ENCODE assay signal across 8 cellular contexts in genomic region chr14:50859296-50859624, GRCh38. TPM values are rescaled to one million over a fixed set of nuclear protein-coding genes. Genes with fewer than 3 reads are reported as not detected.
A peak's percentile ranks its signal among the peaks of the same experiment; 100 is the strongest.
DNase-seq lines count a peak whose midpoint lies in the region; ATAC-seq, FAIRE-seq and TF ChIP-seq lines count a peak whose summit lies in the region.

No MANE protein-coding gene starts in this region.

- no peaks in the 10 kb centered on the region for H3K9me3 ChIP-seq in Caco-2
- H3K9me3 ChIP-seq in pancreas = no peaks in the 10 kb centered on the region
- H3K9me3 ChIP-seq in body of pancreas = no peaks in the 10 kb centered on the region

- peak; percentile 9 for ATAC-seq in HG03439 (IDR thresholded peaks at IDR 0.05; ENCODE audit: unreplicated experiment)
- ATAC-seq in central memory CD8-positive, alpha-beta T cell (replicated peaks; ENCODE audit: extremely low read depth, poor library complexity, severe bottlenecking) = no peak
- peak in 2 of 4 donors; percentile 5 to 19 for ATAC-seq in pancreas
- ATAC-seq in body of pancreas = no peak

- CTCF ChIA-PET in Caco-2 (lab: Charles Lee) = no interaction called here

- no peak for FAIRE-seq in pancreas (lab: Jason Lieb, UNC)

- POLR2A ChIA-PET in Caco-2 (lab: Charles Lee) = no interaction called here

- no peak overlapping the region for H3K27ac Mint-ChIP-seq in Caco-2 (ENCODE audit: unreplicated experiment)
- peak overlapping the region; percentile 75 for H3K27ac Mint-ChIP-seq in central memory CD8-positive, alpha-beta T cell (ENCODE audit: low read depth)

- no peaks in the 10 kb centered on the region for H3K4me1 Mint-ChIP-seq in Caco-2 (ENCODE audit: low read depth, unreplicated experiment)
- no peaks in the 10 kb centered on the region for H3K4me1 Mint-ChIP-seq in central memory CD8-positive, alpha-beta T cell

- no peak for TF ChIP-seq POLR2A in body of pancreas (IDR thresholded peaks at IDR 0.05)

- H3K4me1 ChIP-seq in Caco-2 = no peaks in the 10 kb centered on the region
- H3K4me1 ChIP-seq in pancreas = no peaks in the 10 kb centered on the region
- H3K4me1 ChIP-seq in body of pancreas = peaks cover 10% of the 10 kb centered on the region

- no peak overlapping the region for H3K27ac ChIP-seq in pancreas
- no peak overlapping the region for H3K27ac ChIP-seq in body of pancreas

- H3K4me3 Mint-ChIP-seq in Caco-2 (ENCODE audit: unreplicated experiment) = peak overlapping the region; percentile 31
- H3K4me3 Mint-ChIP-seq in central memory CD8-positive, alpha-beta T cell = peak overlapping the region; percentile 88

- WGBS in pancreas, 2 donors = 24 to 40% methylated on average over 1 of the region's 1 CpG
- WGBS in body of pancreas, 2 donors = 0 to 50% methylated on average over 1 of the region's 1 CpG

- intact Hi-C loops in Caco-2 (cut with micrococcal nuclease; ENCODE audit: unreplicated experiment) (no loop called here), pancreas (cut with DNase I) (no loop called here), body of pancreas (cut with DNase I) (no loop called here)

- H3K27me3 ChIP-seq in Caco-2 (replicated peaks; ENCODE audit: control insufficient read depth, insufficient read depth, low read length) = no peaks in the 10 kb centered on the region; the same call in 1 of the 2 replicates
- H3K27me3 ChIP-seq in pancreas = no peaks in the 10 kb centered on the region
- no peaks in the 10 kb centered on the region for H3K27me3 ChIP-seq in body of pancreas

- no peaks in the 10 kb centered on the region for H3K36me3 Mint-ChIP-seq in Caco-2 (ENCODE audit: insufficient read depth, unreplicated experiment)
- H3K36me3 Mint-ChIP-seq in central memory CD8-positive, alpha-beta T cell (ENCODE audit: insufficient read depth) = peaks cover 2% of the 10 kb centered on the region

- no peaks in the 10 kb centered on the region for H3K9me3 Mint-ChIP-seq in Caco-2 (ENCODE audit: unreplicated experiment)
- no peaks in the 10 kb centered on the region for H3K9me3 Mint-ChIP-seq in central memory CD8-positive, alpha-beta T cell

- H3K36me3 ChIP-seq in Caco-2 (ENCODE audit: control insufficient read depth, insufficient read depth, low read length) = no peaks in the 10 kb centered on the region
- no peaks in the 10 kb centered on the region for H3K36me3 ChIP-seq in pancreas
- no peaks in the 10 kb centered on the region for H3K36me3 ChIP-seq in body of pancreas (replicated peaks in 1 of 2; ENCODE audit: insufficient read depth in 1 of 2, low read depth in 2 of 2)

- TF ChIP-seq CTCF in Caco-2 (IDR thresholded peaks at IDR 0.05; ENCODE audit: insufficient read depth in 1 of 2, low read depth in 1 of 2, low read length in 1 of 2, severe bottlenecking in 1 of 2, unreplicated experiment in 1 of 2) (no peak), pancreas (IDR thresholded peaks at IDR 0.05) (no peak), GM10266 (IDR thresholded peaks at IDR 0.05; ENCODE audit: control insufficient read depth, insufficient read depth, low read depth, missing control alignments) (no peak), body of pancreas (IDR thresholded peaks at IDR 0.05) (no peak)

- BruUV-seq in Caco-2 (replicated peaks; lab: Mats Ljungman, UMichigan) = no TSS peak

- H3K4me3 ChIP-seq in Caco-2 (ENCODE audit: low read depth, low read length) (no peak overlapping the region), pancreas (peak overlapping the region in 3 of 4 donors; percentile 21 to 50 (median 37)), body of pancreas (no peak overlapping the region)

- no peaks in the 10 kb centered on the region for H3K27me3 Mint-ChIP-seq in Caco-2 (ENCODE audit: insufficient read depth, unreplicated experiment)
- no peaks in the 10 kb centered on the region for H3K27me3 Mint-ChIP-seq in central memory CD8-positive, alpha-beta T cell

- no peak for DNase-seq in Caco-2
- no peak for DNase-seq in central memory CD8-positive, alpha-beta T cell (ENCODE audit: low spot score in 2 of 2)
- no peak for DNase-seq in pancreas
- DNase-seq in SKM-1 (lab: John Stamatoyannopoulos, UW; ENCODE audit: unreplicated experiment) = no peak
- DNase-seq in SW480 (ENCODE audit: low spot score) = no peak
- no peak for DNase-seq in GM10266 (ENCODE audit: extremely low spot score)
- DNase-seq in body of pancreas = no peak

RNA-seq across cellular contexts. Expression of gene ABHD12B, which starts 12.6 kb away (rescaled TPM):
- total RNA-seq in Caco-2 (2022) = not detected in 2 replicates
- under 1 TPM in 1 of 6 donors, not detected in 5; 0.16 TPM for total RNA-seq in pancreas
- polyA plus RNA-seq in pancreas = not detected
- not detected for total RNA-seq in body of pancreas

RNA-seq across cellular contexts. Expression of gene NIN, which starts 28.3 kb away (rescaled TPM):
- 11.2 and 16.9 TPM in 2 replicates for total RNA-seq in Caco-2 (2022)
- total RNA-seq in pancreas = 10 to 100 TPM in 2 of 6 donors, 1 to 10 TPM in 4; 7.1 to 17.9 (median 8.6) TPM
- polyA plus RNA-seq in pancreas = 1 to 10 TPM; 3.1 to 3.7 TPM
- 10 to 100 TPM in 1 of 2 donors, 1 to 10 TPM in 1; 6.6 to 16.9 TPM for total RNA-seq in body of pancreas

Comparison
In these comparisons a context has a peak if more than half of its experiments do, and no peak if none do; other contexts are left out.
1. H3K4me3 ChIP-seq: peak in pancreas (3 of 4); none in Caco-2 (single experiment) and body of pancreas (0 of 2).